9 cellular contexts compared by ENCODE assay signal in the genomic region with DNA sequence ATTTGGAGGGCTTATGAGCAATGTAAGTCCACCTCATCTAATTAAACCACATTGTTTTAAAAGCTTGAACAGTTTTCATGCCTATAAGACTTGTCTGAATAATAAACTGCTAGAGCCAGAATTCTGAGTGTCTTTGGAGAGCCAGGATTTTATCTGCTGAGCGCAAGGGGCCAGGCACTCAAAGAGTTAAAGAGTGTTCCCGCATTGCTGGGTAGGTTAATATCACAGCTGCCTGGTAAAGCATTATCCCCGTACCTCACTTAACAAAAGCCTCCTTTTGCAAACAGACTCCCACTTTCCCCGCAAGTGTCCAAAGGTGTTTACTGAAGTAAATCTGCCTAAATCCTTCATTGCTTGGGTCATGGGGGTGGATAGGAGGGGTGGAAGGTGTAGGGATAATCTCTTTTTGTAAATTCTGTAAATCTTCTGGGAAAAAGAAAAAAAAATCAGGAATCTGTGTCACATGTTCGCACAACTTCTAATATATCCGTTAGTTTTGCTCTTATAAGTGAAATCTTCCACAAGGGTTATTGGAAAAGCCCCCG. TPM values are rescaled to one million over a fixed set of nuclear protein-coding genes. Genes with fewer than 3 reads are reported as not detected.
DNase-seq lines count a peak whose midpoint lies in the region; ATAC-seq and TF ChIP-seq lines count a peak whose summit lies in the region.
"Had no signal": no experiment of that assay in that cellular context is flagged by ENCODE, and none has a peak within 500 bp of the region (broad histone marks: within the 10 kb centered on the region; RNA-seq: fewer than 3 reads in every experiment).

No MANE protein-coding gene starts in this region.

- DNase-seq in CD8-positive, alpha-beta T cell = no peak
- DNase-seq in foreskin fibroblast (peak in 1 of 2 donors; percentile 45), mucosa of descending colon (no peak), ecto neural progenitor cell (ENCODE audit: low spot score) (no peak), NOMO-1 treated with dmso at 0.1 percent for 144 hours (lab: John Stamatoyannopoulos, UW; ENCODE audit: unreplicated experiment) (no peak)
- DNase-seq in central memory CD4-positive, alpha-beta T cell = no peak
- DNase-seq: NCI-H226 had no signal

- ATAC-seq in CD8-positive, alpha-beta T cell = no peak
- ATAC-seq in mucosa of descending colon = no peak

- no peaks in the 10 kb centered on the region for H3K36me3 ChIP-seq in CD8-positive, alpha-beta T cell (ENCODE audit: insufficient read depth, low read length)
- H3K36me3 ChIP-seq in rectal smooth muscle tissue (ENCODE audit: control insufficient read depth, insufficient read depth, low read length) (no peaks in the 10 kb centered on the region), mucosa of descending colon (ENCODE audit: low read depth) (no peaks in the 10 kb centered on the region)

- no peak overlapping the region for H3K27ac Mint-ChIP-seq in CD8-positive, alpha-beta T cell

- peaks cover 38% of the 10 kb centered on the region for H3K4me1 Mint-ChIP-seq in CD8-positive, alpha-beta T cell (ENCODE audit: low read depth)

- intact Hi-C loops in CD8-positive, alpha-beta T cell (cut with DNase I, micrococcal nuclease) = no loop called here
- intact Hi-C loops in mucosa of descending colon (cut with DNase I, micrococcal nuclease) = no loop called here

- POLR2A ChIA-PET in CD8-positive, alpha-beta T cell (lab: Charles Lee) = interaction anchor here (0.6 kb wide), 1 partner anchor 347 kb away, joined by 6 read pairs; no protein-coding TSS in a partner anchor

- CTCF ChIA-PET in CD8-positive, alpha-beta T cell (lab: Charles Lee) = interaction anchor here (0.6 to 1.0 kb wide), 3 partner anchors 12 to 59 kb away, joined by 3 to 4 read pairs (median 3); no protein-coding TSS in a partner anchor

- TF ChIP-seq CTCF in CD8-positive, alpha-beta T cell (IDR thresholded peaks at IDR 0.05) = no peak
- TF ChIP-seq CTCF in foreskin fibroblast (IDR thresholded peaks at IDR 0.05; ENCODE audit: low read depth, low read length) (no peak), mucosa of descending colon (IDR thresholded peaks at IDR 0.05) (no peak)

- peaks cover 3% of the 10 kb centered on the region for H3K27me3 Mint-ChIP-seq in CD8-positive, alpha-beta T cell (ENCODE audit: low read depth)

- H3K9me3 Mint-ChIP-seq in CD8-positive, alpha-beta T cell = no peaks in the 10 kb centered on the region

- H3K27ac ChIP-seq in CD8-positive, alpha-beta T cell (ENCODE audit: low read depth, low read length) = peak overlapping the region; percentile 9
- H3K27ac ChIP-seq in rectal smooth muscle tissue (ENCODE audit: low read depth, low read length) = peak overlapping the region; percentile 27

- no peak overlapping the region for H3K9ac ChIP-seq in rectal smooth muscle tissue (ENCODE audit: low read length)

- H3K4me3 Mint-ChIP-seq in CD8-positive, alpha-beta T cell = no peak overlapping the region

- H3K36me3 Mint-ChIP-seq in CD8-positive, alpha-beta T cell = no peaks in the 10 kb centered on the region

- H3K4me3 ChIP-seq in CD8-positive, alpha-beta T cell (ENCODE audit: low read depth, low read length) = no peak overlapping the region
- peak overlapping the region; percentile 7 to 83 for H3K4me3 ChIP-seq in foreskin fibroblast (ENCODE audit: low read depth in 1 of 2, low read length in 2 of 2)
- H3K4me3 ChIP-seq in rectal smooth muscle tissue (ENCODE audit: low read length) = peak overlapping the region; percentile 23
- H3K4me3 ChIP-seq in mucosa of descending colon = no peak overlapping the region

- H3K4me1 ChIP-seq in CD8-positive, alpha-beta T cell (ENCODE audit: insufficient read depth, low read length) = peaks cover 40% of the 10 kb centered on the region
- peaks cover 4% of the 10 kb centered on the region for H3K4me1 ChIP-seq in rectal smooth muscle tissue (ENCODE audit: control insufficient read depth, insufficient read depth, low read length)
- no peaks in the 10 kb centered on the region for H3K4me1 ChIP-seq in mucosa of descending colon (ENCODE audit: low read depth)

- no peaks in the 10 kb centered on the region for H3K9me3 ChIP-seq in CD8-positive, alpha-beta T cell (ENCODE audit: low read length)
- H3K9me3 ChIP-seq in mucosa of descending colon = no peaks in the 10 kb centered on the region

- H3K27me3 ChIP-seq in CD8-positive, alpha-beta T cell (ENCODE audit: insufficient read depth, low read length) = no peaks in the 10 kb centered on the region
- no peaks in the 10 kb centered on the region for H3K27me3 ChIP-seq in rectal smooth muscle tissue (ENCODE audit: control insufficient read depth, insufficient read depth, low read length)

TF ChIP-seq in PFSK-1, 5 proteins besides CTCF, POLR2A, EP300 and RAD21:
- peak; percentile 36; the same call in 1 of the 2 replicates for TF ChIP-seq SIN3A (IDR thresholded peaks at IDR 0.05; ENCODE audit: borderline replicate concordance, insufficient read depth, low read length)
- TF ChIP-seq FOXP2 (optimal IDR thresholded peaks at IDR 0.05; ENCODE audit: borderline replicate concordance, extremely low read depth, extremely low read length, insufficient read depth) = no peak

RNA-seq across cellular contexts. Expression of a gene that starts 10.8 kb away (rescaled TPM):
- 10 to 100 TPM; 73.0 to 76.7 TPM for total RNA-seq in CD8-positive, alpha-beta T cell
- polyA plus RNA-seq in PFSK-1 (2012; ENCODE audit: insufficient read length, low read depth) = 13.2 TPM
- total RNA-seq in mucosa of descending colon = 10 to 100 TPM; 19.0 to 80.1 (median 48.6) TPM

Comparison
In these comparisons a context has a peak if more than half of its experiments do, and no peak if none do; other contexts are left out.
1. H3K4me3 ChIP-seq: peak in foreskin fibroblast (2 of 2) and rectal smooth muscle tissue (single experiment); none in CD8-positive, alpha-beta T cell (single experiment) and mucosa of descending colon (single experiment).